ENCODE assay signal across 8 cellular contexts in genomic region chr6:44667668-44668390, GRCh38.
DNase-seq lines count a peak whose midpoint lies in the region; ATAC-seq and TF ChIP-seq lines count a peak whose summit lies in the region.

No MANE protein-coding gene starts in this region.

- no peaks in the 10 kb centered on the region for H3K36me3 Mint-ChIP-seq in stimulated activated naive B cell treated with anti-CD40 and anti-IgM and Interleukin-4, amounts not matched to agents 10 μg/mL and 1 μg/mL and 100 μg/mL, for 72 hours

- no peak overlapping the region for H3K27ac Mint-ChIP-seq in stimulated activated naive B cell treated with anti-CD40 and anti-IgM and Interleukin-4, amounts not matched to agents 10 μg/mL and 1 μg/mL and 100 μg/mL, for 72 hours

- no peaks in the 10 kb centered on the region for H3K36me3 ChIP-seq in ES-I3 (ENCODE audit: insufficient read depth, low read length)
- H3K36me3 ChIP-seq in hepatocyte (replicated peaks; ENCODE audit: insufficient read depth, low read depth) = no peaks in the 10 kb centered on the region

- peak; percentile 53 to 59 for ATAC-seq in stimulated activated naive B cell treated with anti-CD40 and anti-IgM and Interleukin-4, amounts not matched to agents 10 μg/mL and 1 μg/mL and 100 μg/mL, for 72 hours (replicated peaks)
- ATAC-seq in GM19397 (IDR thresholded peaks at IDR 0.05; ENCODE audit: unreplicated experiment) (no peak), GM21381 (IDR thresholded peaks at IDR 0.05; ENCODE audit: unreplicated experiment) (no peak)

- H3K4me2 ChIP-seq in hepatocyte = no peak overlapping the region

- peaks cover 64% of the 10 kb centered on the region for H3K4me1 ChIP-seq in ES-I3 (ENCODE audit: insufficient read depth, low read length)
- peaks cover 15% of the 10 kb centered on the region for H3K4me1 ChIP-seq in hepatocyte (ENCODE audit: insufficient read depth)

- H3K9me2 ChIP-seq in hepatocyte (replicated peaks; ENCODE audit: insufficient read depth) = no peaks in the 10 kb centered on the region

- H3K27me3 ChIP-seq in hepatocyte = peaks cover 3% of the 10 kb centered on the region

- H3K9me3 ChIP-seq in ES-I3 (ENCODE audit: control insufficient read depth, insufficient read depth, low read length) = no peaks in the 10 kb centered on the region
- H3K9me3 ChIP-seq in hepatocyte (ENCODE audit: low read depth) = no peaks in the 10 kb centered on the region

- no peak overlapping the region for H3K27ac ChIP-seq in hepatocyte

- peak overlapping the region; percentile 11; the same call in 1 of the 2 replicates for H3K9ac ChIP-seq in ES-I3 (ENCODE audit: low read depth, low read length)

- no peaks in the 10 kb centered on the region for H4K20me1 ChIP-seq in hepatocyte (ENCODE audit: insufficient read depth, poor library complexity, severe bottlenecking)

- H3K79me2 ChIP-seq in hepatocyte = no peaks in the 10 kb centered on the region

- peaks cover 1 to 12% of the 10 kb centered on the region in 2 donors for H3K4me1 Mint-ChIP-seq in stimulated activated naive B cell treated with anti-CD40 and anti-IgM and Interleukin-4, amounts not matched to agents 10 μg/mL and 1 μg/mL and 100 μg/mL, for 72 hours

- H3K9me3 Mint-ChIP-seq in stimulated activated naive B cell treated with anti-CD40 and anti-IgM and Interleukin-4, amounts not matched to agents 10 μg/mL and 1 μg/mL and 100 μg/mL, for 72 hours = no peaks in the 10 kb centered on the region

- TF ChIP-seq CTCF in hepatocyte (IDR thresholded peaks at IDR 0.05; ENCODE audit: poor library complexity) = peak; percentile 36

- no peak overlapping the region for H3K4me3 ChIP-seq in hepatocyte

- peak; percentile 48 for DNase-seq in HuH-7 (ENCODE audit: low spot score)
- peak; percentile 58 for DNase-seq in activated CD8-positive, alpha-beta memory T cell treated with anti-CD3 and anti-CD28 coated beads, Interleukin-2, amount 50 U/mL, for 48 hours
- DNase-seq in hepatocyte (ENCODE audit: low spot score) = peak; percentile 41
- no peak for DNase-seq in stimulated activated naive B cell treated with anti-CD40 and anti-IgM and Interleukin-4, amounts not matched to agents 10 μg/mL and 1 μg/mL and 100 μg/mL, for 72 hours
- DNase-seq in HuH-7.5 (ENCODE audit: low spot score) = no peak

- H3K27me3 Mint-ChIP-seq in stimulated activated naive B cell treated with anti-CD40 and anti-IgM and Interleukin-4, amounts not matched to agents 10 μg/mL and 1 μg/mL and 100 μg/mL, for 72 hours = peaks cover 15 to 35% of the 10 kb centered on the region in 2 donors

- H3K4me3 Mint-ChIP-seq in stimulated activated naive B cell treated with anti-CD40 and anti-IgM and Interleukin-4, amounts not matched to agents 10 μg/mL and 1 μg/mL and 100 μg/mL, for 72 hours = no peak overlapping the region

- no peak overlapping the region for H2AFZ ChIP-seq in hepatocyte

- WGBS in hepatocyte (ENCODE audit: low lambda C conversion rate, missing lambda C conversion rate) = 57% methylated on average over 9 of the region's 9 CpGs

Comparison
In these comparisons a context has a peak if more than half of its experiments do, and no peak if none do; other contexts are left out.
1. DNase-seq: peak in HuH-7 (single experiment), activated CD8-positive, alpha-beta memory T cell treated with anti-CD3 and anti-CD28 coated beads, Interleukin-2, amount 50 U/mL, for 48 hours (single experiment) and hepatocyte (single experiment); none in stimulated activated naive B cell treated with anti-CD40 and anti-IgM and Interleukin-4, amounts not matched to agents 10 μg/mL and 1 μg/mL and 100 μg/mL, for 72 hours (single experiment) and HuH-7.5 (single experiment).
2. ATAC-seq: peak in stimulated activated naive B cell treated with anti-CD40 and anti-IgM and Interleukin-4, amounts not matched to agents 10 μg/mL and 1 μg/mL and 100 μg/mL, for 72 hours (2 of 2); none in GM19397 (single experiment) and GM21381 (single experiment).